Comparison of ENCODE assay signal across 2 cellular contexts in the genomic region with DNA sequence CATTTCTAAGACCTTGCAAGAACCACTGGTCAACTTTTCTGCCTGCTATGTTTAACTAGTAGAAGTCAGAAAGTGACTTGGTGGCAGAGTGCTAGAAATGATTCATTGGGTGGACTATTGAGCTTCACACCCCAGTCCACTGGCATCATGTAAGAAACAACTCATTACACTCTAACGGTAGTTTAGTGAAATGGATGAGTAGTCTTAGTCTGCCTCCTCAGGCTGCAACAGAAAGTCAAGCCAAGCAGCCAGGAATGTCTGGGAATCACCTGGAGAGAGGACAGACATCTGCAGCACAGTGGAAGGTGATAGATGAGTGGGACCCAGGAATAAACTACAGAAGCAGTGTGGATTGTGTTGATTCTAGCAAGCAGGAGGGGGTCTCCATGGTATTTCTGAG.
TF ChIP-seq lines count a peak whose summit lies in the region.

No MANE protein-coding gene starts in this region.

TF ChIP-seq in GM12878, 131 proteins besides CTCF, POLR2A, EP300 and RAD21:
- TF ChIP-seq ZNF217 (IDR thresholded peaks at IDR 0.05) (no peak), ATF7 (IDR thresholded peaks at IDR 0.05; ENCODE audit: low read depth) (no peak), PAX5 (IDR thresholded peaks at IDR 0.05; ENCODE audit: borderline replicate concordance, low read depth, low read length) (no peak), IRF4 (IDR thresholded peaks at IDR 0.05; ENCODE audit: low read depth, low read length) (no peak)

TF ChIP-seq in neural cell, 6 proteins besides CTCF, POLR2A, EP300 and RAD21:
- no peak for TF ChIP-seq EZH2 (IDR thresholded peaks at IDR 0.05; ENCODE audit: borderline replicate concordance, insufficient read depth, low read length, poor library complexity, severe bottlenecking)
- TF ChIP-seq SMC3 (conservative IDR thresholded peaks at IDR 0.05; ENCODE audit: poor library complexity): no peak
- no peak for TF ChIP-seq MXI1 (conservative IDR thresholded peaks at IDR 0.05; ENCODE audit: poor library complexity, severe bottlenecking)
- TF ChIP-seq TAF1 (IDR thresholded peaks at IDR 0.05; ENCODE audit: low read depth): no peak
- TF ChIP-seq, protein P1, sequence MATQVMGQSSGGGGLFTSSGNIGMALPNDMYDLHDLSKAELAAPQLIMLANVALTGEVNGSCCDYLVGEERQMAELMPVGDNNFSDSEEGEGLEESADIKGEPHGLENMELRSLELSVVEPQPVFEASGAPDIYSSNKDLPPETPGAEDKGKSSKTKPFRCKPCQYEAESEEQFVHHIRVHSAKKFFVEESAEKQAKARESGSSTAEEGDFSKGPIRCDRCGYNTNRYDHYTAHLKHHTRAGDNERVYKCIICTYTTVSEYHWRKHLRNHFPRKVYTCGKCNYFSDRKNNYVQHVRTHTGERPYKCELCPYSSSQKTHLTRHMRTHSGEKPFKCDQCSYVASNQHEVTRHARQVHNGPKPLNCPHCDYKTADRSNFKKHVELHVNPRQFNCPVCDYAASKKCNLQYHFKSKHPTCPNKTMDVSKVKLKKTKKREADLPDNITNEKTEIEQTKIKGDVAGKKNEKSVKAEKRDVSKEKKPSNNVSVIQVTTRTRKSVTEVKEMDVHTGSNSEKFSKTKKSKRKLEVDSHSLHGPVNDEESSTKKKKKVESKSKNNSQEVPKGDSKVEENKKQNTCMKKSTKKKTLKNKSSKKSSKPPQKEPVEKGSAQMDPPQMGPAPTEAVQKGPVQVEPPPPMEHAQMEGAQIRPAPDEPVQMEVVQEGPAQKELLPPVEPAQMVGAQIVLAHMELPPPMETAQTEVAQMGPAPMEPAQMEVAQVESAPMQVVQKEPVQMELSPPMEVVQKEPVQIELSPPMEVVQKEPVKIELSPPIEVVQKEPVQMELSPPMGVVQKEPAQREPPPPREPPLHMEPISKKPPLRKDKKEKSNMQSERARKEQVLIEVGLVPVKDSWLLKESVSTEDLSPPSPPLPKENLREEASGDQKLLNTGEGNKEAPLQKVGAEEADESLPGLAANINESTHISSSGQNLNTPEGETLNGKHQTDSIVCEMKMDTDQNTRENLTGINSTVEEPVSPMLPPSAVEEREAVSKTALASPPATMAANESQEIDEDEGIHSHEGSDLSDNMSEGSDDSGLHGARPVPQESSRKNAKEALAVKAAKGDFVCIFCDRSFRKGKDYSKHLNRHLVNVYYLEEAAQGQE (IDR thresholded peaks at IDR 0.05; ENCODE audit: borderline replicate concordance): no peak
- TF ChIP-seq POLR2AphosphoS5 (IDR thresholded peaks at IDR 0.05): no peak
